16 cellular contexts compared by ENCODE assay signal in the genomic region with DNA sequence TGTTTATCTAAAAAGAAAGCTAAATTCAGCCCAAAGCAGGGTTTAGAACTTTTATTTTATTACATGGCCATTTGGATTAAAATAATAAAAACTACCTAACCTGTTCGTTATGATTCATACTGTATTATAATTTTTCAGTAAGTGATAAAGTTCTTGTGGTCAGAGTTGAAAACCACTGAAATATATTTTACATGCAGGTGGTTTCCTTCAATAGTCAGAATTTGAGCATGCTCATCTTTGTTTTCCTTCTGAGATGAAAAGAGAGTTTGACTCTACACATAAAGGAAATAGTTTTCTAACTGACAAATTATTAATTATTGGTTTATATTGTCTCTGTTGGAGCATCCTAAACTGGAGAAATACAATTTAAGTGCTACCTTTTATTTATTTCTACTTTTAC.
DNase-seq lines count a peak whose midpoint lies in the region; ATAC-seq lines count a peak whose summit lies in the region.
"Had no signal": no experiment of that assay in that cellular context is flagged by ENCODE, and none has a peak within 500 bp of the region (broad histone marks: within the 10 kb centered on the region; RNA-seq: fewer than 3 reads in every experiment).

No MANE protein-coding gene starts in this region.

- H3K4me1 ChIP-seq in aorta (ENCODE audit: control insufficient read depth in 1 of 2, insufficient read depth in 2 of 2, low read length in 2 of 2): no peaks in the 10 kb centered on the region
- H3K4me1 ChIP-seq: lower lobe of right lung, right atrium auricular region, upper lobe of left lung had no signal

- DNase-seq in NOMO-1 treated with DMSO at 0.1 percent for 48 hours (lab: John Stamatoyannopoulos, UW; ENCODE audit: unreplicated experiment) (no peak), aorta (no peak), NCI-H2107 (lab: John Stamatoyannopoulos, UW) (no peak), SIG-M5 (lab: John Stamatoyannopoulos, UW) (no peak)
- DNase-seq: activated CD4-positive, alpha-beta memory T cell treated with anti-CD3 and anti-CD28 coated beads for 36 hours; lower lobe of right lung; NCI-H146; NCI-H526 treated with DMSO at 0.1 percent for 48 hours; SHP77; stimulated activated CD4-positive, alpha-beta T cell treated with anti-CD3 and anti-CD28 coated beads, Interleukin-2, amount 100 ng/mL, for 24 hours; upper lobe of left lung had no signal

- peak; percentile 66 for ATAC-seq in GM18498 (IDR thresholded peaks at IDR 0.05; ENCODE audit: unreplicated experiment)
- peak; percentile 49 for ATAC-seq in GM19438 (IDR thresholded peaks at IDR 0.05; ENCODE audit: low read depth, unreplicated experiment)
- peak; percentile 72 for ATAC-seq in HG02678 (IDR thresholded peaks at IDR 0.05; ENCODE audit: unreplicated experiment)
- peak; percentile 68 for ATAC-seq in HG03196 (IDR thresholded peaks at IDR 0.05; ENCODE audit: unreplicated experiment)
- ATAC-seq in aorta (ENCODE audit: low FRiP score): no peak
- ATAC-seq: lower lobe of right lung had no signal

- H3K27ac ChIP-seq in aorta (ENCODE audit: low read depth in 1 of 2, low read length in 2 of 2): no peak overlapping the region
- H3K27ac ChIP-seq: lower lobe of right lung, right atrium auricular region, upper lobe of left lung had no signal

- H3K36me3 ChIP-seq in aorta (ENCODE audit: control insufficient read depth in 1 of 2, insufficient read depth in 2 of 2, low read length in 1 of 2): no peaks in the 10 kb centered on the region
- H3K36me3 ChIP-seq: lower lobe of right lung, right atrium auricular region, upper lobe of left lung had no signal

- 0% methylated on average over 1 of the region's 1 CpG for WGBS in aorta, 2 donors

- H3K27me3 ChIP-seq in aorta (ENCODE audit: control insufficient read depth in 1 of 2, insufficient read depth in 2 of 2, low read length in 1 of 2): no peaks in the 10 kb centered on the region
- H3K27me3 ChIP-seq: right atrium auricular region, upper lobe of left lung had no signal

- no peak overlapping the region for H3K4me3 ChIP-seq in aorta (ENCODE audit: low read length in 2 of 2)
- H3K4me3 ChIP-seq: lower lobe of right lung, right atrium auricular region, upper lobe of left lung had no signal

- intact Hi-C loops in aorta (cut with DNase I): no loop called here

- no peaks in the 10 kb centered on the region for H3K9me3 ChIP-seq in aorta (ENCODE audit: control insufficient read depth, low read length)
- H3K9me3 ChIP-seq: lower lobe of right lung, right atrium auricular region, upper lobe of left lung had no signal
